Comparison of ENCODE assay signal across 10 cellular contexts in the genomic region with DNA sequence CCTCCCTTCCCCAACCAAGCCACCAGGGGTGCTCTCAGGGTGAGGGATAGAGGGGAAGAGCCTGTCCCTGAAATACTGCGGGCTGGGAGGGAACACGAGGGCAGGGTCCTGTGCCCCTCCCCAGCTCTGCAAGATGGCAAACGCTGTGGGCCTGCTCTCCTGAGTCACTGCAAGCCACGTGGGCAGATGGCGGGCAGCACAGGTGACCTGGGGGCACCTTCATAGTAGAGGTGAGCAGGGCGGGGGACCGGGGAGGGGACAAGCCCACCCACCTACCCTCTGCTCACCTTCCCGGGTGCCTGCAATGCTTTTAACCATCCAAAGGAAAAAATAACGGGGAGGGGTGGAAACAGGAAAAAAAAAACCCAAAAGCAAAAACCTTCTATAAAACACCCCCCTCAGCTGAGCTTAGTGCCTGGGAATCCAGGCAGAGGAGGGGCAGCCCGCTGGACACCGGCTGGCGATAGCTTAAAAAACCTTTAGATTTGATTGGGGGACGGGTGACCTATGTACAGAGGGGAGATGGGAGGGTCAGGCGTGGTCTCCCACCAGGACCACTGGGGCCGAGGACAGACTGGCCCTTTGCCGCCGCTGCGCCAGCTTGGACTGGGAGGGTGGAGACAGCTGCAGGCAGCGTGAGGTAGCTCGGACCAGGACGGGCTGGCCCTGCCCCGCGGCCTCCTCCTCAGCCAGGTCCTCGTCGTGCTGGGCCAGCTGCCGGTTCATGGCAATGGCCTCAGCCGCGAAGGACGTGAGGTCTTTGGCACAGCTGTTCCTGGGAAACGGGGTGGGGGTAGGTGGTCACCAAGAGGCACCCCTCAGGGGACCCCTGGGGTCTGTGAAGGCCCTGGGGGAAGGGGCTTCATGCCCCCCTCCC. TPM values are rescaled to one million over a fixed set of nuclear protein-coding genes. Genes with fewer than 3 reads are reported as not detected.
DNase-seq lines count a peak whose midpoint lies in the region; ATAC-seq and TF ChIP-seq lines count a peak whose summit lies in the region.
"Had no signal": no experiment of that assay in that cellular context is flagged by ENCODE, and none has a peak within 500 bp of the region (broad histone marks: within the 10 kb centered on the region; RNA-seq: fewer than 3 reads in every experiment).

No MANE protein-coding gene starts in this region.

- H3K27ac ChIP-seq in WERI-Rb-1, result peak overlapping the region; percentile 69
- peak overlapping the region in 5 of 8 donors; percentile 58 to 100 (median 98) for H3K27ac ChIP-seq in spleen
- peak overlapping the region in 13 of 59 donors; percentile 8 to 98 (median 94) for H3K27ac ChIP-seq in dorsolateral prefrontal cortex

- H3K27me3 ChIP-seq in WERI-Rb-1 (ENCODE audit: insufficient read depth, low read depth, severe bottlenecking), result no peaks in the 10 kb centered on the region
- H3K27me3 ChIP-seq in spleen (replicated peaks in 1 of 7), result no peaks in the 10 kb centered on the region
- no peaks in the 10 kb centered on the region for H3K27me3 ChIP-seq in dorsolateral prefrontal cortex

- no peak for TF ChIP-seq CTCF in GM12865 (IDR thresholded peaks at IDR 0.05; ENCODE audit: insufficient read depth, low read depth, low read length, missing control alignments)
- no peak for TF ChIP-seq CTCF in WERI-Rb-1 (IDR thresholded peaks at IDR 0.05; ENCODE audit: low read depth, low read length)
- peak in 1 of 11 experiments; percentile 18 for TF ChIP-seq CTCF in spleen (IDR thresholded peaks at IDR 0.05 in 8 of 11, conservative IDR thresholded peaks at IDR 0.05 in 3 of 11)
- no peak for TF ChIP-seq CTCF in dorsolateral prefrontal cortex (IDR thresholded peaks at IDR 0.05 in 54 of 56, conservative IDR thresholded peaks at IDR 0.05 in 2 of 56; ENCODE audit: low read depth in 1 of 56, partially characterized antibody in 56 of 56)

- H3K4me3 ChIP-seq in GM12865 (ENCODE audit: low read depth, low read length) (no peak overlapping the region), WERI-Rb-1 (ENCODE audit: low read depth, low read length) (no peak overlapping the region), spleen (no peak overlapping the region), dorsolateral prefrontal cortex (no peak overlapping the region)

- H3K4me1 ChIP-seq in spleen, result peaks cover 47 to 89% (median 73%) of the 10 kb centered on the region in 6 donors

- intact Hi-C loops in left ventricle myocardium superior (cut with micrococcal nuclease) (no loop called here), spleen (cut with DNase I; ENCODE audit: low total_unique reads) (no loop called here), dorsolateral prefrontal cortex (cut with DNase I) (no loop called here)

- ATAC-seq in left ventricle myocardium superior, result no peak
- ATAC-seq in GM21360 (IDR thresholded peaks at IDR 0.05; ENCODE audit: unreplicated experiment), result no peak
- no peak for ATAC-seq in HG03095 (IDR thresholded peaks at IDR 0.05; ENCODE audit: unreplicated experiment)
- ATAC-seq: activated T-cell treated with anti-CD3 and anti-CD28 coated beads, Interleukin-2, amount 50 U/mL, for 4 hours; PC-3; stimulated activated memory B cell treated with anti-CD40 and anti-IgM and Interleukin-4, amounts not matched to agents 10 μg/mL and 1 μg/mL and 100 μg/mL, for 72 hours had no signal

- DNase-seq in GM12865 (ENCODE audit: low read depth) (peak; percentile 10), WERI-Rb-1 (peak; percentile 66), left ventricle myocardium superior (peak; percentile 57), spleen (peak; percentile 85), dorsolateral prefrontal cortex (no peak)
- DNase-seq: activated T-cell treated with anti-CD3 and anti-CD28 coated beads, Interleukin-2, amount 50 U/mL, for 4 hours; PC-3 had no signal

- no peak for TF ChIP-seq POLR2A in spleen (IDR thresholded peaks at IDR 0.05)

- H3K36me3 ChIP-seq in WERI-Rb-1 (peaks cover 35% of the 10 kb centered on the region), spleen (peaks cover 0 to 69% (median 55%) of the 10 kb centered on the region in 6 donors)

- WGBS in spleen, 5 donors, result 68 to 83% (median 75%) methylated on average over 15 to 30 of the region's 30 CpGs

- H3K9me3 ChIP-seq in WERI-Rb-1 (ENCODE audit: severe bottlenecking), result peaks cover 7% of the 10 kb centered on the region
- peaks cover 4 to 13% (median 9%) of the 10 kb centered on the region in 8 donors for H3K9me3 ChIP-seq in spleen

RNA-seq across cellular contexts. Expression of a gene that starts 11.7 kb away (rescaled TPM):
- total RNA-seq in left ventricle myocardium superior, result 272 TPM
- 100 to 1,000 TPM; 212 to 389 (median 265) TPM for total RNA-seq in spleen
- 100 to 1,000 TPM in 1 of 3 donors, 10 to 100 TPM in 2; 88.2 to 154 (median 90.0) TPM for polyA plus RNA-seq in spleen
- total RNA-seq in dorsolateral prefrontal cortex, result 100 to 1,000 TPM in 32 of 120 experiments, 10 to 100 TPM in 88; 40.9 to 364 (median 77.4) TPM

RNA-seq across cellular contexts. Expression of a gene that starts 23.8 kb away (rescaled TPM):
- total RNA-seq in left ventricle myocardium superior, result 65.6 TPM
- total RNA-seq in spleen, result 10 to 100 TPM; 47.6 to 77.1 (median 65.5) TPM
- polyA plus RNA-seq in spleen, result 10 to 100 TPM; 29.1 to 53.0 (median 31.2) TPM
- total RNA-seq in dorsolateral prefrontal cortex, result 100 to 1,000 TPM in 118 of 120 experiments, 10 to 100 TPM in 2; 79.8 to 247 (median 161) TPM

RNA-seq across cellular contexts. Expression of a gene that starts 56.8 kb away (rescaled TPM):
- total RNA-seq in left ventricle myocardium superior (17.5 TPM), spleen (100 to 1,000 TPM in 5 of 7 donors, 10 to 100 TPM in 2; 80.8 to 161 (median 124) TPM), dorsolateral prefrontal cortex (10 to 100 TPM; 15.7 to 49.6 (median 26.9) TPM)
- polyA plus RNA-seq in spleen, result 10 to 100 TPM; 24.2 to 48.7 (median 37.6) TPM

RNA-seq across cellular contexts. Expression of a gene that starts 57.4 kb away (rescaled TPM):
- 1.9 TPM for total RNA-seq in left ventricle myocardium superior
- total RNA-seq in spleen, result 1 to 10 TPM; 1.9 to 5.8 (median 3.7) TPM
- 10 to 100 TPM; 13.6 to 25.9 (median 16.7) TPM for polyA plus RNA-seq in spleen
- 10 to 100 TPM in 119 of 120 experiments, 1 to 10 TPM in 1; 8.6 to 54.6 (median 25.5) TPM for total RNA-seq in dorsolateral prefrontal cortex

Comparison
In these comparisons a context has a peak if more than half of its experiments do, and no peak if none do; other contexts are left out.
1. DNase-seq: peak in GM12865 (single experiment), WERI-Rb-1 (single experiment), left ventricle myocardium superior (single experiment) and spleen (single experiment); none in dorsolateral prefrontal cortex (0 of 10).